ENCODE assay signal across 1 cellular context in genomic region chr7:135165862-135166261, GRCh38.
TF ChIP-seq lines count a peak whose summit lies in the region.

No MANE protein-coding gene starts in this region.

TF ChIP-seq in HepG2, 621 proteins besides CTCF, POLR2A, EP300 and RAD21:
- TF ChIP-seq SMYD3 (CRISPR knock-in tag; IDR thresholded peaks at IDR 0.05): no peak
- 0 out of 2 replicates have a peak, but pooled peaks have one; percentile 28 for TF ChIP-seq ZZZ3 (CRISPR knock-in tag; IDR thresholded peaks at IDR 0.05; ENCODE audit: borderline replicate concordance)
- TF ChIP-seq ZNF558 (CRISPR knock-in tag; IDR thresholded peaks at IDR 0.05; ENCODE audit: borderline replicate concordance): 0 out of 2 replicates have a peak, but pooled peaks have one; percentile 26
- no peak for TF ChIP-seq ZNF383 (CRISPR knock-in tag; IDR thresholded peaks at IDR 0.05; ENCODE audit: borderline replicate concordance)
- TF ChIP-seq ZFX (CRISPR knock-in tag; IDR thresholded peaks at IDR 0.05; ENCODE audit: low read depth): peak; percentile 39; the same call in 1 of the 2 replicates
- peak; percentile 28; the same call in 1 of the 2 replicates for TF ChIP-seq POLR2G (IDR thresholded peaks at IDR 0.05; ENCODE audit: low read depth, low read length)
- TF ChIP-seq ZC3H13 (CRISPR knock-in tag; IDR thresholded peaks at IDR 0.05): peak; percentile 98
